24 cellular contexts compared by ENCODE assay signal in genomic region chr11:92753161-92753560, GRCh38.
"Had no signal": no experiment of that assay in that cellular context is flagged by ENCODE, and none has a peak within 500 bp of the region (broad histone marks: within the 10 kb centered on the region; RNA-seq: fewer than 3 reads in every experiment).

No MANE protein-coding gene starts in this region.

- H3K9me3 Mint-ChIP-seq: endodermal cell had no signal

- H3K4me1 Mint-ChIP-seq: naive thymus-derived CD8-positive, alpha-beta T cell had no signal

- ATAC-seq: esophagus mucosa; gastrocnemius medialis; left ventricle myocardium superior; lower lobe of right lung; naive thymus-derived CD8-positive, alpha-beta T cell; right cardiac atrium had no signal

- H3K27ac Mint-ChIP-seq: dendritic cell treated with granulocyte-macrophage colony-stimulating factor and Interleukin-4, amounts not matched to agents 40 ng/mL and 50 ng/mL, for 4 days; endodermal cell; naive thymus-derived CD8-positive, alpha-beta T cell; progenitor cell of endocrine pancreas; type B pancreatic cell had no signal

- H3K36me3 Mint-ChIP-seq: naive thymus-derived CD8-positive, alpha-beta T cell; type B pancreatic cell had no signal

- H3K27me3 Mint-ChIP-seq: dendritic cell treated with granulocyte-macrophage colony-stimulating factor and Interleukin-4, amounts not matched to agents 40 ng/mL and 50 ng/mL, for 4 days; progenitor cell of endocrine pancreas; type B pancreatic cell had no signal

- DNase-seq: colonic mucosa; effector CD8-positive, alpha-beta T cell; endodermal cell; foreskin fibroblast; gastrocnemius medialis; left ventricle myocardium superior; lower lobe of right lung; naive thymus-derived CD8-positive, alpha-beta T cell; right cardiac atrium; sigmoid colon; spleen; stimulated activated CD4-positive, alpha-beta T cell treated with anti-CD3 and anti-CD28 coated beads, Interleukin-2, amount 100 ng/mL, for 48 hours; stimulated activated CD8-positive, alpha-beta memory T cell treated with anti-CD3 and anti-CD28 coated beads, Interleukin-4, amount 100 ng/mL, for 48 hours; stimulated activated naive CD4-positive, alpha-beta T cell treated with Interleukin-2 at 50 U/mL for 16 hours; stomach; thyroid gland had no signal

- H3K27ac ChIP-seq: colonic mucosa, epithelial cell of prostate, gastrocnemius medialis, lower lobe of right lung, neutrophil, parathyroid adenoma, sigmoid colon, skin epidermis, spleen, stomach, thyroid gland had no signal

- H3K4me3 Mint-ChIP-seq: dendritic cell treated with granulocyte-macrophage colony-stimulating factor and Interleukin-4, amounts not matched to agents 40 ng/mL and 50 ng/mL, for 4 days; endodermal cell; naive thymus-derived CD8-positive, alpha-beta T cell; type B pancreatic cell had no signal
